In genomic region chr17:43992641-43993040, GRCh38 we compare ENCODE assay signal across 33 cellular contexts. TPM values are rescaled to one million over a fixed set of nuclear protein-coding genes. Genes with fewer than 3 reads are reported as not detected.
"Had no signal": no experiment of that assay in that cellular context is flagged by ENCODE, and none has a peak within 500 bp of the region (broad histone marks: within the 10 kb centered on the region; RNA-seq: fewer than 3 reads in every experiment).

No MANE protein-coding gene starts in this region.

- FAIRE-seq: keratinocyte, urothelium cell line had no signal

- H3K4me3 Mint-ChIP-seq: mesothelial cell of epicardium; natural killer cell; nephron progenitor cell; stimulated activated naive CD8-positive, alpha-beta T cell treated with anti-CD3 and anti-CD28 coated beads, Interleukin-15, Interleukin-2, amounts not matched to agents 100 ng/mL and 50 ng/mL, for 24 hours had no signal

- H3K4me3 ChIP-seq: left lung, lung, ovary, right atrium auricular region, right lobe of liver, smooth muscle cell, suprapubic skin, thoracic aorta, tibial artery, upper lobe of right lung had no signal

- H3K4me2 ChIP-seq: smooth muscle cell had no signal

- H3K9me3 ChIP-seq: left lung, ovary, right atrium auricular region, right lobe of liver, suprapubic skin, thoracic aorta, tibial artery, upper lobe of right lung had no signal

- H3K4me1 ChIP-seq: left lung had no signal

- H3K27me3 ChIP-seq: ovary, right lobe of liver had no signal

- ATAC-seq: left cardiac atrium, left lung, natural killer cell, right lobe of liver, upper lobe of right lung had no signal

- H3K4me1 Mint-ChIP-seq: mesothelial cell of epicardium, natural killer cell had no signal

- H3K27ac Mint-ChIP-seq: mesothelial cell of epicardium; natural killer cell; nephron progenitor cell; progenitor cell of endocrine pancreas; stimulated activated naive CD8-positive, alpha-beta T cell treated with anti-CD3 and anti-CD28 coated beads, Interleukin-15, Interleukin-2, amounts not matched to agents 100 ng/mL and 50 ng/mL, for 24 hours had no signal

- H3K36me3 Mint-ChIP-seq: mesothelial cell of epicardium, naive B cell, natural killer cell had no signal

- DNase-seq: hippocampal formation; kidney glomerular epithelial cell; left cardiac atrium; left lung; mesendoderm; naive B cell; natural killer cell; nephron progenitor cell; ovary; stimulated activated CD4-positive, alpha-beta T cell treated with anti-CD3 and anti-CD28 coated beads, Interleukin-1b, Interleukin-23, amount 100 ng/mL, for 48 hours; stimulated activated CD4-positive, alpha-beta T cell treated with anti-CD3 and anti-CD28 coated beads, Interleukin-2, amount 100 ng/mL, for 48 hours; stimulated activated naive CD4-positive, alpha-beta T cell; tibial artery; trophoblast cell; upper lobe of right lung had no signal

- H3K36me3 ChIP-seq: left lung, ovary, right atrium auricular region, right lobe of liver, suprapubic skin, thoracic aorta, tibial artery, upper lobe of right lung had no signal

- H3K27ac ChIP-seq: left lung, ovary, right atrium auricular region, right lobe of liver, suprapubic skin, thoracic aorta, tibial artery, upper lobe of right lung had no signal

- H3K9me3 Mint-ChIP-seq: mesothelial cell of epicardium; naive B cell; natural killer cell; nephron progenitor cell; stimulated activated naive CD8-positive, alpha-beta T cell treated with anti-CD3 and anti-CD28 coated beads, Interleukin-15, Interleukin-2, amounts not matched to agents 100 ng/mL and 50 ng/mL, for 24 hours had no signal

RNA-seq across cellular contexts. Expression of gene PYY, which starts 38.9 kb away (rescaled TPM):
- total RNA-seq: left cardiac atrium, left lung, liver, mesothelial cell of epicardium, mononuclear cell, natural killer cell, omental fat pad, pulmonary artery endothelial cell, renal cortical epithelial cell, right atrium auricular region, right lobe of liver, skeletal muscle tissue, smooth muscle cell, subcutaneous adipose tissue, suprapubic skin, thoracic aorta, upper lobe of right lung had no signal
- polyA plus RNA-seq: keratinocyte, smooth muscle cell had no signal

RNA-seq across cellular contexts. Expression of gene PPY, which starts 50.4 kb away (rescaled TPM):
- total RNA-seq: left cardiac atrium, left lung, liver, lung, mesothelial cell of epicardium, mononuclear cell, natural killer cell, omental fat pad, ovary, progenitor cell of endocrine pancreas, pulmonary artery endothelial cell, renal cortical epithelial cell, right atrium auricular region, right lobe of liver, skeletal muscle tissue, smooth muscle cell, subcutaneous adipose tissue, suprapubic skin, thoracic aorta, upper lobe of right lung had no signal
- polyA plus RNA-seq: keratinocyte, liver, lung, ovary, smooth muscle cell had no signal
